ENCODE assay signal across 15 cellular contexts in the genomic region with DNA sequence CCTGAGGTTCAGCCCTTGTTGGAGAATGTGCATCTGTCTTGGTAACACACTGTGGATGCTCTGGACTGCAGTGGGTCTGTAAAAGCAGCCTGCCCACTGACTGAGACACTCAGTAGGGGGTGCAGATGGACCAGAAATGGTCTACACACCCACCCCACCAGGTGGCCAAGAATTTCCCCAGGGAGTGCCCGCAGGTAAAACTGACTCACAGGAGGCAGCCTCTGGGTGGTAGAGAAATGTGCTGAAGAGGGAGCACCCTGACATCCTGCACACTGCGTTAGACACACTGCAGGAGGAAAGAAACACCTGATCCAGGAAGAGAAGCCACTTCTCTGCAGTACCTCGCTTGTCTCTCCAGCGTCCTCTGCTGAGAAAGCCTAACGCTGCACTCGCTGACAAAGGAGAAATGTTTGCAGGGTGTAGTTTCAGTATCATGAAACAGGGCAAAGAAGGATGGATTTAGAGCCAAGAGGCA.
DNase-seq lines count a peak whose midpoint lies in the region; ATAC-seq and TF ChIP-seq lines count a peak whose summit lies in the region.
"Had no signal": no experiment of that assay in that cellular context is flagged by ENCODE, and none has a peak within 500 bp of the region (broad histone marks: within the 10 kb centered on the region; RNA-seq: fewer than 3 reads in every experiment).

No MANE protein-coding gene starts in this region.

- H3K79me2 ChIP-seq in OCI-LY3 (ENCODE audit: low read length), result no peaks in the 10 kb centered on the region

- TF ChIP-seq POLR2A in esophagus squamous epithelium (IDR thresholded peaks at IDR 0.05), result no peak

- BruUV-seq in Calu3 (replicated peaks; lab: Mats Ljungman, UMichigan), result no TSS peak

- H3K27ac ChIP-seq in OCI-LY3 (ENCODE audit: low read length) (no peak overlapping the region), esophagus squamous epithelium (peak overlapping the region; percentile 55 to 63 (median 62))
- H3K27ac ChIP-seq: C4-2B, neutrophil had no signal

- H3K4me1 ChIP-seq in OCI-LY3 (ENCODE audit: low read length), result peaks cover 18% of the 10 kb centered on the region
- peaks cover 11 to 70% (median 37%) of the 10 kb centered on the region in 3 donors for H3K4me1 ChIP-seq in esophagus squamous epithelium
- H3K4me1 ChIP-seq in BE2C, result no peaks in the 10 kb centered on the region

- CTCF ChIA-PET in Calu3 (lab: Charles Lee), result interaction anchor here (0.7 to 1.6 kb wide), 7 partner anchors 11 to 194 kb away, joined by 3 to 6 read pairs (median 4); partner anchors contain the start of gene CEMIP

- peak overlapping the region; percentile 54 for H3K4me2 ChIP-seq in OCI-LY3 (ENCODE audit: low read length)

- H3K36me3 ChIP-seq in OCI-LY3 (replicated peaks; ENCODE audit: low read depth, low read length) (no peaks in the 10 kb centered on the region), esophagus squamous epithelium (no peaks in the 10 kb centered on the region), BE2C (no peaks in the 10 kb centered on the region)
- H3K36me3 ChIP-seq: neutrophil had no signal

- H3K4me1 Mint-ChIP-seq in Calu3 (ENCODE audit: low read depth, unreplicated experiment), result peaks cover 57% of the 10 kb centered on the region
- H3K4me1 Mint-ChIP-seq in T-helper 17 cell, result peaks cover 4% of the 10 kb centered on the region

- H3K27me3 Mint-ChIP-seq in Calu3 (ENCODE audit: unreplicated experiment) (no peaks in the 10 kb centered on the region), T-helper 17 cell (peaks cover 25% of the 10 kb centered on the region)

- H3K9me3 ChIP-seq in OCI-LY3 (ENCODE audit: insufficient read depth, low read length) (no peaks in the 10 kb centered on the region), esophagus squamous epithelium (no peaks in the 10 kb centered on the region), T-helper 17 cell (ENCODE audit: control insufficient read depth, low read length, poor library complexity, severe bottlenecking) (no peaks in the 10 kb centered on the region), BE2C (no peaks in the 10 kb centered on the region)
- H3K9me3 ChIP-seq: neutrophil had no signal

- intact Hi-C loops in Calu3 (cut with micrococcal nuclease; ENCODE audit: unreplicated experiment), result loop anchor here (1.0 kb wide), 4 partner anchors 112 to 385 kb away; no protein-coding TSS in a partner anchor
- intact Hi-C loops in esophagus squamous epithelium (cut with DNase I), result no loop called here

- DNase-seq in Calu3 (peak; percentile 77), DMS79 treated with DMSO at 0.1 percent for 48 hours (lab: John Stamatoyannopoulos, UW) (peak; percentile 2), esophagus squamous epithelium (lab: John Stamatoyannopoulos, UW) (no peak), T-helper 17 cell (no peak), BE2C (no peak)
- no peak for DNase-seq in activated CD4-positive, alpha-beta T cell treated with anti-CD3 and anti-CD28 coated beads, Interleukin-2, amount 50 U/mL, for 48 hours
- DNase-seq: activated T-cell treated with anti-CD3 and anti-CD28 coated beads, Interleukin-2, amount 50 U/mL, for 24 hours; aorta; NCI-H1048; substantia nigra had no signal

- H2AFZ ChIP-seq in OCI-LY3 (ENCODE audit: low read depth, low read length), result peak overlapping the region; percentile 60; the same call in 1 of the 2 replicates

- H3K27ac Mint-ChIP-seq in Calu3 (ENCODE audit: unreplicated experiment) (peak overlapping the region; percentile 65), T-helper 17 cell (no peak overlapping the region)
- H3K27ac Mint-ChIP-seq: activated T-cell treated with anti-CD3 and anti-CD28 coated beads, Interleukin-2, amount 50 U/mL, for 24 hours had no signal

- peak; percentile 50 for TF ChIP-seq CTCF in Calu3 (IDR thresholded peaks at IDR 0.05; ENCODE audit: unreplicated experiment)
- TF ChIP-seq CTCF in OCI-LY3 (IDR thresholded peaks at IDR 0.05; ENCODE audit: low read depth, low read length), result peak; percentile 80
- peak in 4 of 6 experiments; percentile 13 to 61 (median 28) for TF ChIP-seq CTCF in esophagus squamous epithelium (IDR thresholded peaks at IDR 0.05)
- TF ChIP-seq CTCF in BE2C (IDR thresholded peaks at IDR 0.05; ENCODE audit: low read depth, low read length), result no peak

- peaks cover 4% of the 10 kb centered on the region for H3K9me3 Mint-ChIP-seq in Calu3 (ENCODE audit: low read depth, unreplicated experiment)
- H3K9me3 Mint-ChIP-seq: activated T-cell treated with anti-CD3 and anti-CD28 coated beads, Interleukin-2, amount 50 U/mL, for 24 hours had no signal

- peak overlapping the region; percentile 33 for H3K9ac ChIP-seq in OCI-LY3 (ENCODE audit: low read length)

- H3K27me3 ChIP-seq in OCI-LY3 (ENCODE audit: low read depth, low read length) (no peaks in the 10 kb centered on the region), esophagus squamous epithelium (no peaks in the 10 kb centered on the region), BE2C (no peaks in the 10 kb centered on the region)
- H3K27me3 ChIP-seq: dorsolateral prefrontal cortex, neutrophil had no signal

- no peaks in the 10 kb centered on the region for H4K20me1 ChIP-seq in OCI-LY3 (ENCODE audit: insufficient read depth, low read length)

- WGBS in esophagus squamous epithelium, 2 donors, result 27 to 66% methylated on average over 6 of the region's 6 CpGs

- H3K36me3 Mint-ChIP-seq in Calu3 (ENCODE audit: insufficient read depth, unreplicated experiment) (peaks cover 13% of the 10 kb centered on the region), T-helper 17 cell (ENCODE audit: low read depth) (no peaks in the 10 kb centered on the region)

- H3K4me3 Mint-ChIP-seq in Calu3 (ENCODE audit: low read depth, unreplicated experiment) (no peak overlapping the region), T-helper 17 cell (no peak overlapping the region)
- H3K4me3 Mint-ChIP-seq: activated T-cell treated with anti-CD3 and anti-CD28 coated beads, Interleukin-2, amount 50 U/mL, for 24 hours had no signal

- H3K4me3 ChIP-seq in OCI-LY3 (ENCODE audit: low read length) (peak overlapping the region; percentile 35), esophagus squamous epithelium (no peak overlapping the region), BE2C (ENCODE audit: low read depth, low read length) (no peak overlapping the region)
- H3K4me3 ChIP-seq: dorsolateral prefrontal cortex had no signal

- ATAC-seq in T-helper 17 cell (no peak), GM21576 (IDR thresholded peaks at IDR 0.05; ENCODE audit: unreplicated experiment) (no peak)

Comparison
In these comparisons a context has a peak if more than half of its experiments do, and no peak if none do; other contexts are left out.
1. DNase-seq: peak in Calu3 (single experiment) and DMS79 treated with DMSO at 0.1 percent for 48 hours (single experiment); none in esophagus squamous epithelium (single experiment), T-helper 17 cell (0 of 3), BE2C (single experiment) and activated CD4-positive, alpha-beta T cell treated with anti-CD3 and anti-CD28 coated beads, Interleukin-2, amount 50 U/mL, for 48 hours (0 of 2).